In the genomic region with DNA sequence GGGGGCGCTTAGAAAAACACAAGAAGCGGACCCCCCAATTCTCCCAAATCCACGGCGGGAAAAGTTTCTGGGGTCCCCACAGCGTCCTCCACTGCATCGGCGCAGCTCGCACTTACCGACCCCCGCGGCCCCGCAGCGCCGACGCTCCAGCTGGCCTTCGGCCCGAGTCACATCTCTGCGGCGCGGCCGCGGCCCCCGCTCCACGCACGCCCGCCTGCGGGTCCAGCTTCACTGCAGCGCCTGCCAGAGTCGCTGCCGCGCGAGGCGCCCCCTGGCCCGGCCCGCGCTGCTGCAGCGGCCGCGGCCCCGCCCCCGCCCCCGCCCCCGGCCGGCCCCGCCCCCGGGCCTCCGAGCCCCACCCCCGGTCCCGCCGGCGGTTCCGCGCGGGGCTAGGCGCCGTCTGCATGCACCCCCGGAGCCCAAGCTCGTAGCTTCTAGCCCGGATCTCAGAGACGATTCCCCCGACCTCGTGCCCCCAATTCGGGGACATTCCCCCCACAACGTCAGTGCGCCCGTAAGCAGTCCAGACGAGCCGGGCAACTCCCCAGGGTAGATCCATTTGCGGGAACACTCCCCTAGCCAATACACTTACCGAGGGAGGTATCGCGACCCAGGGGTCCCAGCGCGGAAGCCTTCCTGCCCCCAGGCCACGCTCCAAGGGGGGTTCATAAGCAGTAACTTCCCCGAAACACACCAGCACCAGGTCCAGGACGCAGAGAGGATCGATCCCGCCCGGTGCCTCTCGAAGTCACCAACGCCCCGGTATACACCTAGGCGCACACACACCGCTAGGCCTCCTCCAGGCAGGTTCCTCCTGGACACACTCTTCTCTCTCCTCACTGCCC, we compare ENCODE assay signal across 8 cellular contexts. TPM values are rescaled to one million over a fixed set of nuclear protein-coding genes. Genes with fewer than 3 reads are reported as not detected.
DNase-seq lines count a peak whose midpoint lies in the region; ATAC-seq and TF ChIP-seq lines count a peak whose summit lies in the region.

A gene with protein sequence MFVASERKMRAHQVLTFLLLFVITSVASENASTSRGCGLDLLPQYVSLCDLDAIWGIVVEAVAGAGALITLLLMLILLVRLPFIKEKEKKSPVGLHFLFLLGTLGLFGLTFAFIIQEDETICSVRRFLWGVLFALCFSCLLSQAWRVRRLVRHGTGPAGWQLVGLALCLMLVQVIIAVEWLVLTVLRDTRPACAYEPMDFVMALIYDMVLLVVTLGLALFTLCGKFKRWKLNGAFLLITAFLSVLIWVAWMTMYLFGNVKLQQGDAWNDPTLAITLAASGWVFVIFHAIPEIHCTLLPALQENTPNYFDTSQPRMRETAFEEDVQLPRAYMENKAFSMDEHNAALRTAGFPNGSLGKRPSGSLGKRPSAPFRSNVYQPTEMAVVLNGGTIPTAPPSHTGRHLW (minus strand): TSS at position 238 of the 845 bp plus-strand sequence. CDS start 12,003 bp downstream, outside the sequence.

- peaks cover 23% of the 10 kb centered on the region for H3K4me1 ChIP-seq in Panc1 (ENCODE audit: control insufficient read depth, insufficient read depth, low read length)
- no peaks in the 10 kb centered on the region for H3K4me1 ChIP-seq in urinary bladder (ENCODE audit: insufficient read depth)

- in situ Hi-C loops in Panc1 (cut with HindIII; ENCODE audit: low pct_unique_long_range_greater_than_20kb, low sequenced_read_pairs): loop anchor here (25.0 kb wide), 1 partner anchor 248 kb away; no protein-coding TSS in a partner anchor

- H3K4me3 Mint-ChIP-seq in activated naive CD4-positive, alpha-beta T cell treated with anti-CD3 and anti-CD28 coated beads, Interleukin-2, amount 50 U/mL, for 24 hours: peak within 1 kb of the TSS; percentile 77

- H3K36me3 Mint-ChIP-seq in activated naive CD4-positive, alpha-beta T cell treated with anti-CD3 and anti-CD28 coated beads, Interleukin-2, amount 50 U/mL, for 24 hours: no peaks in the 10 kb centered on the region

- no peaks in the 10 kb centered on the region for H3K9me3 Mint-ChIP-seq in activated naive CD4-positive, alpha-beta T cell treated with anti-CD3 and anti-CD28 coated beads, Interleukin-2, amount 50 U/mL, for 24 hours

- no peak within 1 kb of the TSS for H3K27ac Mint-ChIP-seq in activated naive CD4-positive, alpha-beta T cell treated with anti-CD3 and anti-CD28 coated beads, Interleukin-2, amount 50 U/mL, for 24 hours

- no peaks in the 10 kb centered on the region for H3K36me3 ChIP-seq in Panc1 (ENCODE audit: control insufficient read depth, insufficient read depth, low read length)
- no peaks in the 10 kb centered on the region for H3K36me3 ChIP-seq in urinary bladder (ENCODE audit: insufficient read depth)

- intact Hi-C loops in Panc1 (cut with micrococcal nuclease; ENCODE audit: unreplicated experiment) (loop anchor here (5.0 kb wide), 1 partner anchor 178 kb away; no protein-coding TSS in a partner anchor), head of caudate nucleus (cut with DNase I) (loop anchor here (5.0 kb wide), 1 partner anchor 168 kb away; the partner anchor contains the start of genes IQCK and KNOP1)

- no TSS peak for BruUV-seq in Panc1 (replicated peaks; lab: Mats Ljungman, UMichigan)

- no peak; the same call in 1 of the 2 replicates for TF ChIP-seq CTCF in Panc1 (IDR thresholded peaks at IDR 0.05)

- POLR2A ChIA-PET in Panc1 (lab: Charles Lee): no interaction called here

- H3K4me3 ChIP-seq in Panc1 (ENCODE audit: low read depth in 2 of 2, low read length in 2 of 2): peak within 1 kb of the TSS; percentile 56 to 78
- H3K4me3 ChIP-seq in urinary bladder (ENCODE audit: low read depth, low read length): peak within 1 kb of the TSS; percentile 71

- CTCF ChIA-PET in Panc1 (lab: Charles Lee): interaction anchor here (0.6 kb wide), 1 partner anchor 167 kb away, joined by 3 read pairs; the partner anchor contains the start of genes IQCK and KNOP1

- no peaks in the 10 kb centered on the region for H3K27me3 Mint-ChIP-seq in activated naive CD4-positive, alpha-beta T cell treated with anti-CD3 and anti-CD28 coated beads, Interleukin-2, amount 50 U/mL, for 24 hours

- WGBS in urinary bladder: under 1% methylated on average over 85 of the region's 85 CpGs

- DNase-seq in NCI-H2227 (lab: John Stamatoyannopoulos, UW; ENCODE audit: unreplicated experiment) (peak; percentile 76), NCI-H2227 treated with DMSO at 0.1 percent for 48 hours (lab: John Stamatoyannopoulos, UW) (no peak), Panc1 (ENCODE audit: low read depth, low spot score) (no peak), head of caudate nucleus (peak in 40 of 42 donors; percentile 50 to 89 (median 78)), occipital lobe (lab: John Stamatoyannopoulos, UW) (peak; percentile 51)

- no peaks in the 10 kb centered on the region for H3K27me3 ChIP-seq in Panc1 (ENCODE audit: control insufficient read depth, insufficient read depth, low read length)

- ATAC-seq in Panc1 (peak; percentile 78), GM18909 (IDR thresholded peaks at IDR 0.05; ENCODE audit: poor library complexity, unreplicated experiment) (no peak)

- no peaks in the 10 kb centered on the region for H3K9me3 ChIP-seq in Panc1 (ENCODE audit: control insufficient read depth, insufficient read depth, low read depth, low read length)

- H3K27ac ChIP-seq in Panc1 (ENCODE audit: low read length): no peak within 1 kb of the TSS
- H3K27ac ChIP-seq in urinary bladder (ENCODE audit: low read depth): no peak within 1 kb of the TSS

- H3K4me1 Mint-ChIP-seq in activated naive CD4-positive, alpha-beta T cell treated with anti-CD3 and anti-CD28 coated beads, Interleukin-2, amount 50 U/mL, for 24 hours: peaks cover 29% of the 10 kb centered on the region

RNA-seq across cellular contexts. Expression of the gene that starts here (rescaled TPM):
- 10.4 TPM for total RNA-seq in Panc1 (2021; ENCODE audit: unreplicated experiment)
- 12.7 TPM for polyA plus RNA-seq in Panc1 (2012; ENCODE audit: insufficient read length)
- total RNA-seq in occipital lobe: 39.3 TPM
- total RNA-seq in urinary bladder: 14.5 TPM
- polyA plus RNA-seq in urinary bladder: 29.6 TPM

Comparison
In these comparisons a context has a peak if more than half of its experiments do, and no peak if none do; other contexts are left out.
1. DNase-seq: peak in NCI-H2227 (single experiment), head of caudate nucleus (40 of 42) and occipital lobe (single experiment); none in NCI-H2227 treated with DMSO at 0.1 percent for 48 hours (single experiment) and Panc1 (single experiment).